ENCODE assay signal across 8 cellular contexts in genomic region chr1:227562923-227563318, GRCh38. TPM values are rescaled to one million over a fixed set of nuclear protein-coding genes. Genes with fewer than 3 reads are reported as not detected.
DNase-seq lines count a peak whose midpoint lies in the region; ATAC-seq and TF ChIP-seq lines count a peak whose summit lies in the region.

No MANE protein-coding gene starts in this region.

- H3K23ac ChIP-seq in trophoblast cell (ENCODE audit: low read length), result no peak overlapping the region

- peak overlapping the region; percentile 71 for H3K18ac ChIP-seq in trophoblast cell (ENCODE audit: low read length)

- TF ChIP-seq CTCF in GM12864 (IDR thresholded peaks at IDR 0.05; ENCODE audit: low read depth, low read length, missing control alignments), result no peak
- TF ChIP-seq CTCF in NB4 (IDR thresholded peaks at IDR 0.05; ENCODE audit: low read depth, low read length), result no peak

- peak overlapping the region; percentile 73 for H2AK5ac ChIP-seq in trophoblast cell (ENCODE audit: low read length)

- TF ChIP-seq POLR2A in NB4 (IDR thresholded peaks at IDR 0.05; ENCODE audit: extremely low read depth, insufficient read length), result no peak

- peaks cover 5% of the 10 kb centered on the region for H3K79me2 ChIP-seq in trophoblast cell (ENCODE audit: control insufficient read depth, insufficient read depth, low read length, poor library complexity)

- H3K36me3 ChIP-seq in trophoblast cell (ENCODE audit: control insufficient read depth in 1 of 2, insufficient read depth in 2 of 2, low read length in 2 of 2), result peaks cover 2 to 3% of the 10 kb centered on the region in 2 experiments

- H3K4ac ChIP-seq in trophoblast cell (ENCODE audit: low read depth, low read length), result peak overlapping the region; percentile 12

- no peak for DNase-seq in GM12864 (ENCODE audit: low read depth)
- no peak for DNase-seq in NB4 (ENCODE audit: low read depth)
- peak; percentile 47 for DNase-seq in ecto neural progenitor cell (ENCODE audit: low spot score)
- no peak for DNase-seq in trophoblast cell
- no peak for DNase-seq in GM19238 (ENCODE audit: insufficient read length, low spot score)
- no peak for DNase-seq in SHP77 (lab: John Stamatoyannopoulos, UW)
- no peak for DNase-seq in occipital lobe (lab: John Stamatoyannopoulos, UW)

- H2BK5ac ChIP-seq in trophoblast cell (ENCODE audit: low read depth, low read length, poor library complexity), result no peak overlapping the region

- H3K27me3 ChIP-seq in trophoblast cell (ENCODE audit: insufficient read depth, low read length), result no peaks in the 10 kb centered on the region

- H2BK12ac ChIP-seq in trophoblast cell (ENCODE audit: low read length), result no peak overlapping the region

- no peak overlapping the region for H3K9ac ChIP-seq in trophoblast cell (ENCODE audit: low read length)

- peaks cover 10% of the 10 kb centered on the region for H3K79me1 ChIP-seq in trophoblast cell (ENCODE audit: low read length)

- ATAC-seq in HG03139 (IDR thresholded peaks at IDR 0.05; ENCODE audit: unreplicated experiment), result no peak

- peak overlapping the region; percentile 77 for H2AFZ ChIP-seq in trophoblast cell (ENCODE audit: insufficient read depth, low read length, poor library complexity)

- H3K9me3 ChIP-seq in trophoblast cell (ENCODE audit: insufficient read depth, low read depth, low read length), result peaks cover 12% of the 10 kb centered on the region

- peak overlapping the region; percentile 66; the same call in 1 of the 2 replicates for H3K4me3 ChIP-seq in GM12864 (ENCODE audit: low read depth, low read length)
- H3K4me3 ChIP-seq in NB4 (ENCODE audit: low read depth, low read length), result peak overlapping the region; percentile 83
- no peak overlapping the region for H3K4me3 ChIP-seq in trophoblast cell (ENCODE audit: low read depth, low read length)

- H3K27ac ChIP-seq in trophoblast cell (ENCODE audit: low read depth, low read length), result no peak overlapping the region

- H3K14ac ChIP-seq in trophoblast cell (ENCODE audit: low read length), result peak overlapping the region; percentile 81

- H4K12ac ChIP-seq in trophoblast cell (ENCODE audit: low read depth, low read length), result peak overlapping the region; percentile 40

- peak overlapping the region; percentile 50 for H4K91ac ChIP-seq in trophoblast cell (ENCODE audit: low read depth, low read length)

- H2BK120ac ChIP-seq in trophoblast cell (ENCODE audit: insufficient read depth, low read length, poor library complexity), result no peak overlapping the region

- no peak overlapping the region for H3K4me2 ChIP-seq in trophoblast cell (ENCODE audit: low read length)

- H3K4me1 ChIP-seq in trophoblast cell (ENCODE audit: control insufficient read depth in 1 of 2, insufficient read depth in 2 of 2, low read length in 2 of 2), result no peaks in the 10 kb centered on the region

- WGBS in trophoblast cell (ENCODE audit: extremely low coverage, insufficient coverage, insufficient read length), result no CpG with 5 or more reads among the region's 10 CpGs

- H4K8ac ChIP-seq in trophoblast cell (ENCODE audit: low read depth, low read length), result peak overlapping the region; percentile 97

RNA-seq across cellular contexts. Expression of gene ZNF678, which starts 0.4 kb away (rescaled TPM):
- 5.0 and 6.0 TPM in 2 replicates for polyA plus RNA-seq in trophoblast cell (2013)
- total RNA-seq in occipital lobe, result 73.5 TPM
